ENCODE assay signal across 12 cellular contexts in the genomic region with DNA sequence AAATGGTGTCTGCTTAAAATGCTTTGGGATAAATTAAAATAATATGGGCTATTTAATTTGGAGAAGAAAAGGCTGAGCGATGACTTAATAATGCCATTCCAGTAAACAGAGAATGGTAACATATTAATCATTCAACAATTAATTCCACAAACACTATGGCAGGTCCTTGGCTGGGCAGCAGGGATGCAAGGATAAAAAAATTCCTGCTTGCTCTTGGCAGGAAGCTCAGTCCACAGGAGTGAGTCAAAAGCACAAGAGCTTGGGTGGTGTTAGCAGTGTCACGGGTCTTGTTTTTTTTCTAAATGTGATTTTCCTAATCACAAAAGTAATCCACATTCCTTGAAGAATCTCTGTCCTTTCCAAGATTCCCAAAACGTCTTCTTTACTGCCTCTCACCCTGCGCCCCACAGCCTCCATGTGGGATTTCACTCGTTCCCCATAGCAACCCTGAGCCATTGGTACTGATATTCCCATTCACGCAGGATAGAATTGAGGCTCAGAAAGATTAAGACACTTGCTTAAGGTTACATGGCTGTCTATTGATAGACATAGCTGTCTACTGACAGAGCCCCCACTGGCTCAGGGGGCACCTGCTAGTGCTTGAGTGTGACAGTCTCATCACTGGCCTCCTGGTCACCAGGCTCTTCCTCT.
DNase-seq lines count a peak whose midpoint lies in the region; ATAC-seq, FAIRE-seq and TF ChIP-seq lines count a peak whose summit lies in the region.
"Had no signal": no experiment of that assay in that cellular context is flagged by ENCODE, and none has a peak within 500 bp of the region (broad histone marks: within the 10 kb centered on the region; RNA-seq: fewer than 3 reads in every experiment).

No MANE protein-coding gene starts in this region.

- TF ChIP-seq CTCF in HepG2 (CRISPR knock-in tag; IDR thresholded peaks at IDR 0.05) (no peak), thyroid gland (IDR thresholded peaks at IDR 0.05) (no peak)

- no peak for TF ChIP-seq RAD21 in HepG2 (CRISPR knock-in tag; IDR thresholded peaks at IDR 0.05)

- no peak for FAIRE-seq in HepG2 (lab: Jason Lieb, UNC)

- WGBS in HepG2 (ENCODE audit: low lambda C conversion rate) = 96% methylated on average over 6 of the region's 6 CpGs
- WGBS in thyroid gland, 2 donors = 76 to 88% methylated on average over 6 of the region's 6 CpGs

- ATAC-seq in HepG2 (no peak), HG02938 (IDR thresholded peaks at IDR 0.05; ENCODE audit: unreplicated experiment) (no peak)

- no peaks in the 10 kb centered on the region for H4K20me1 ChIP-seq in HepG2 (ENCODE audit: insufficient read depth, low read length)

- POLR2A ChIA-PET in HepG2 (lab: Yijun Ruan, JAX) = interaction anchor here (1.4 kb wide), 1 partner anchor 11 kb away, joined by 4 read pairs; no protein-coding TSS in a partner anchor

- H2AFZ ChIP-seq in HepG2 (ENCODE audit: low read length) = no peak overlapping the region

- no peaks in the 10 kb centered on the region for H3K79me2 ChIP-seq in HepG2 (ENCODE audit: insufficient read depth, low read length)

- intact Hi-C loops in HepG2 (cut with micrococcal nuclease; ENCODE audit: unreplicated experiment) (loop anchor here (5.0 to 10.0 kb wide), 2 partner anchors 50 to 148 kb away; no protein-coding TSS in a partner anchor), thyroid gland (cut with DNase I) (no loop called here)

- peaks cover 0 to 2% of the 10 kb centered on the region in 2 experiments; a peak in 3 of 5 replicates for H3K36me3 ChIP-seq in HepG2 (replicated peaks in 1 of 2; ENCODE audit: control insufficient read depth in 1 of 2, insufficient read depth in 2 of 2, low read length in 2 of 2)
- no peaks in the 10 kb centered on the region for H3K36me3 ChIP-seq in thyroid gland
- H3K36me3 ChIP-seq: HAP-1 had no signal

- no peak for TF ChIP-seq POLR2A in HepG2 (IDR thresholded peaks at IDR 0.05; ENCODE audit: insufficient read depth in 1 of 2, low read depth in 2 of 2, low read length in 2 of 2)
- TF ChIP-seq POLR2A in thyroid gland (IDR thresholded peaks at IDR 0.05) = no peak

- TF ChIP-seq EP300 in HepG2 (IDR thresholded peaks at IDR 0.05; ENCODE audit: low read depth in 2 of 2, low read length in 2 of 2) (no peak), HepG2 (CRISPR knock-in tag; IDR thresholded peaks at IDR 0.05; ENCODE audit: borderline replicate concordance) (no peak)

- DNase-seq in HS-27A (ENCODE audit: low read depth) = peak; percentile 12
- DNase-seq in dermis blood vessel endothelial cell = peak; percentile 41
- DNase-seq in HepG2 (ENCODE audit: low spot score) = no peak
- no peak for DNase-seq in thyroid gland
- DNase-seq in activated effector memory CD4-positive, alpha-beta T cell treated with anti-CD3 and anti-CD28 coated beads, Interleukin-2, amount 50 U/mL, for 16 hours = no peak
- no peak for DNase-seq in D341Med (ENCODE audit: low spot score)
- DNase-seq in NCI-H1105 treated with DMSO at 0.1 percent for 48 hours (lab: John Stamatoyannopoulos, UW) = no peak
- DNase-seq: activated naive CD4-positive, alpha-beta T cell treated with anti-CD3 and anti-CD28 coated beads, Interleukin-2, amount 10 ng/mL, durations not matched to agents 7 days and 5 days; naive B cell; NCI-H1436 treated with DMSO at 0.1 percent for 48 hours had no signal

- H3K27ac ChIP-seq in HepG2 (ENCODE audit: extremely low read length, insufficient read depth, low read length) (peak overlapping the region; percentile 39), thyroid gland (peak overlapping the region in 2 of 3 donors; percentile 9 to 15)

- H3K4me3 ChIP-seq in HepG2 (replicated peaks in 1 of 3; ENCODE audit: insufficient read depth in 1 of 3, low read depth in 2 of 3, low read length in 3 of 3) (no peak overlapping the region), thyroid gland (replicated peaks in 1 of 3) (no peak overlapping the region)
- H3K4me3 ChIP-seq: HAP-1 had no signal

- CTCF ChIA-PET in HepG2 (lab: Yijun Ruan, JAX; ENCODE audit: low intra/inter-chr PET ratio, low total read pairs) = no interaction called here

- H3K4me1 ChIP-seq in HepG2 (ENCODE audit: insufficient read depth, low read length) (peaks cover 29% of the 10 kb centered on the region), thyroid gland (peaks cover 0 to 25% of the 10 kb centered on the region in 2 donors)

- H3K27me3 ChIP-seq in HepG2 (ENCODE audit: control insufficient read depth in 1 of 2, insufficient read depth in 2 of 2, low read length in 2 of 2) (no peaks in the 10 kb centered on the region), thyroid gland (no peaks in the 10 kb centered on the region)

- H3K4me2 ChIP-seq in HepG2 (ENCODE audit: low read depth, low read length) = no peak overlapping the region

- in situ Hi-C loops in HepG2 (cut with HindIII; ENCODE audit: extremely low pct_ligation_motif_present, low pct_unique_long_range_greater_than_20kb) = no loop called here

- H3K9me3 ChIP-seq in HepG2 (ENCODE audit: low read length) (no peaks in the 10 kb centered on the region), thyroid gland (no peaks in the 10 kb centered on the region)
- H3K9me3 ChIP-seq: HAP-1 had no signal

- no peak overlapping the region for H3K9ac ChIP-seq in HepG2 (ENCODE audit: insufficient read depth, low read depth, low read length)

- no TSS peak for BruUV-seq in HepG2 (replicated peaks; lab: Mats Ljungman, UMichigan)

TF ChIP-seq in HepG2, 621 proteins besides CTCF, POLR2A, EP300 and RAD21:
- no peak for TF ChIP-seq ZNF749 (CRISPR knock-in tag; IDR thresholded peaks at IDR 0.05; ENCODE audit: borderline replicate concordance)
- TF ChIP-seq, protein P1, sequence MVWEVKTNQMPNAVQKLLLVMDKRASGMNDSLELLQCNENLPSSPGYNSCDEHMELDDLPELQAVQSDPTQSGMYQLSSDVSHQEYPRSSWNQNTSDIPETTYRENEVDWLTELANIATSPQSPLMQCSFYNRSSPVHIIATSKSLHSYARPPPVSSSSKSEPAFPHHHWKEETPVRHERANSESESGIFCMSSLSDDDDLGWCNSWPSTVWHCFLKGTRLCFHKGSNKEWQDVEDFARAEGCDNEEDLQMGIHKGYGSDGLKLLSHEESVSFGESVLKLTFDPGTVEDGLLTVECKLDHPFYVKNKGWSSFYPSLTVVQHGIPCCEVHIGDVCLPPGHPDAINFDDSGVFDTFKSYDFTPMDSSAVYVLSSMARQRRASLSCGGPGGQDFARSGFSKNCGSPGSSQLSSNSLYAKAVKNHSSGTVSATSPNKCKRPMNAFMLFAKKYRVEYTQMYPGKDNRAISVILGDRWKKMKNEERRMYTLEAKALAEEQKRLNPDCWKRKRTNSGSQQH (CRISPR knock-in tag; IDR thresholded peaks at IDR 0.05; ENCODE audit: low read depth) = no peak
- TF ChIP-seq SAP130 (CRISPR knock-in tag; IDR thresholded peaks at IDR 0.05; ENCODE audit: low read depth) = no peak
- TF ChIP-seq, protein P2, sequence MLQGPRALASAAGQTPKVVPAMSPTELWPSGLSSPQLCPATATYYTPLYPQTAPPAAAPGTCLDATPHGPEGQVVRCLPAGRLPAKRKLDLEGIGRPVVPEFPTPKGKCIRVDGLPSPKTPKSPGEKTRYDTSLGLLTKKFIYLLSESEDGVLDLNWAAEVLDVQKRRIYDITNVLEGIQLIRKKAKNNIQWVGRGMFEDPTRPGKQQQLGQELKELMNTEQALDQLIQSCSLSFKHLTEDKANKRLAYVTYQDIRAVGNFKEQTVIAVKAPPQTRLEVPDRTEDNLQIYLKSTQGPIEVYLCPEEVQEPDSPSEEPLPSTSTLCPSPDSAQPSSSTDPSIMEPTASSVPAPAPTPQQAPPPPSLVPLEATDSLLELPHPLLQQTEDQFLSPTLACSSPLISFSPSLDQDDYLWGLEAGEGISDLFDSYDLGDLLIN (CRISPR knock-in tag; IDR thresholded peaks at IDR 0.05; ENCODE audit: borderline replicate concordance) = no peak
- TF ChIP-seq, protein P3, sequence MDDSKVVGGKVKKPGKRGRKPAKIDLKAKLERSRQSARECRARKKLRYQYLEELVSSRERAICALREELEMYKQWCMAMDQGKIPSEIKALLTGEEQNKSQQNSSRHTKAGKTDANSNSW (CRISPR knock-in tag; IDR thresholded peaks at IDR 0.05; ENCODE audit: borderline replicate concordance) = no peak
- no peak for TF ChIP-seq ZFP36L1 (CRISPR knock-in tag; IDR thresholded peaks at IDR 0.05)
- TF ChIP-seq ZNF44 (CRISPR knock-in tag; IDR thresholded peaks at IDR 0.05) = no peak
- TF ChIP-seq CEBPG (CRISPR knock-in tag; IDR thresholded peaks at IDR 0.05) = no peak
- TF ChIP-seq, protein P4, sequence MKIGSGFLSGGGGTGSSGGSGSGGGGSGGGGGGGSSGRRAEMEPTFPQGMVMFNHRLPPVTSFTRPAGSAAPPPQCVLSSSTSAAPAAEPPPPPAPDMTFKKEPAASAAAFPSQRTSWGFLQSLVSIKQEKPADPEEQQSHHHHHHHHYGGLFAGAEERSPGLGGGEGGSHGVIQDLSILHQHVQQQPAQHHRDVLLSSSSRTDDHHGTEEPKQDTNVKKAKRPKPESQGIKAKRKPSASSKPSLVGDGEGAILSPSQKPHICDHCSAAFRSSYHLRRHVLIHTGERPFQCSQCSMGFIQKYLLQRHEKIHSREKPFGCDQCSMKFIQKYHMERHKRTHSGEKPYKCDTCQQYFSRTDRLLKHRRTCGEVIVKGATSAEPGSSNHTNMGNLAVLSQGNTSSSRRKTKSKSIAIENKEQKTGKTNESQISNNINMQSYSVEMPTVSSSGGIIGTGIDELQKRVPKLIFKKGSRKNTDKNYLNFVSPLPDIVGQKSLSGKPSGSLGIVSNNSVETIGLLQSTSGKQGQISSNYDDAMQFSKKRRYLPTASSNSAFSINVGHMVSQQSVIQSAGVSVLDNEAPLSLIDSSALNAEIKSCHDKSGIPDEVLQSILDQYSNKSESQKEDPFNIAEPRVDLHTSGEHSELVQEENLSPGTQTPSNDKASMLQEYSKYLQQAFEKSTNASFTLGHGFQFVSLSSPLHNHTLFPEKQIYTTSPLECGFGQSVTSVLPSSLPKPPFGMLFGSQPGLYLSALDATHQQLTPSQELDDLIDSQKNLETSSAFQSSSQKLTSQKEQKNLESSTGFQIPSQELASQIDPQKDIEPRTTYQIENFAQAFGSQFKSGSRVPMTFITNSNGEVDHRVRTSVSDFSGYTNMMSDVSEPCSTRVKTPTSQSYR (CRISPR knock-in tag; IDR thresholded peaks at IDR 0.05; ENCODE audit: borderline replicate concordance) = no peak

Comparison
In these comparisons a context has a peak if more than half of its experiments do, and no peak if none do; other contexts are left out.
1. DNase-seq: peak in HS-27A (single experiment) and dermis blood vessel endothelial cell (single experiment); none in HepG2 (single experiment), thyroid gland (0 of 2), activated effector memory CD4-positive, alpha-beta T cell treated with anti-CD3 and anti-CD28 coated beads, Interleukin-2, amount 50 U/mL, for 16 hours (single experiment), D341Med (single experiment) and NCI-H1105 treated with DMSO at 0.1 percent for 48 hours (single experiment).